In genomic region chr12:52147983-52148540, GRCh38 we compare ENCODE assay signal across 2 cellular contexts.
TF ChIP-seq lines count a peak whose summit lies in the region.

No MANE protein-coding gene starts in this region.

TF ChIP-seq in SK-N-SH, 30 proteins besides CTCF, POLR2A, EP300 and RAD21 (continued from another document):
- no peak for TF ChIP-seq USF1 (IDR thresholded peaks at IDR 0.05; ENCODE audit: borderline replicate concordance, low read depth)
- no peak for TF ChIP-seq IRF3 (IDR thresholded peaks at IDR 0.05; ENCODE audit: low read depth, low read length)
- TF ChIP-seq RFX5 (IDR thresholded peaks at IDR 0.05; ENCODE audit: low read length): no peak
- no peak for TF ChIP-seq GATA2 (CRISPR knock-in tag; IDR thresholded peaks at IDR 0.05)

TF ChIP-seq in SK-N-SH treated with all-trans-retinoic acid at 6 μM for 48 hours, 23 proteins besides CTCF, POLR2A, EP300 and RAD21 (continued from another document):
- no peak for TF ChIP-seq GLIS3 (CRISPR knock-in tag; IDR thresholded peaks at IDR 0.05)
- no peak for TF ChIP-seq SNAI2 (CRISPR knock-in tag; IDR thresholded peaks at IDR 0.05)
- no peak for TF ChIP-seq TOX (CRISPR knock-in tag; IDR thresholded peaks at IDR 0.05; ENCODE audit: borderline replicate concordance)
- no peak for TF ChIP-seq TSHZ2 (CRISPR knock-in tag; IDR thresholded peaks at IDR 0.05)
- TF ChIP-seq ARNTL (CRISPR knock-in tag; IDR thresholded peaks at IDR 0.05; ENCODE audit: borderline replicate concordance, low read depth): no peak
- no peak for TF ChIP-seq ZC3H10 (CRISPR knock-in tag; IDR thresholded peaks at IDR 0.05)
- TF ChIP-seq ESRRG (CRISPR knock-in tag; IDR thresholded peaks at IDR 0.05): no peak
- TF ChIP-seq ZNF8 (CRISPR knock-in tag; IDR thresholded peaks at IDR 0.05): no peak
- TF ChIP-seq BACH2 (CRISPR knock-in tag; IDR thresholded peaks at IDR 0.05; ENCODE audit: borderline replicate concordance): no peak
